ENCODE assay signal across 21 cellular contexts in genomic region chr7:106668853-106669539, GRCh38.
"Had no signal": no experiment of that assay in that cellular context is flagged by ENCODE, and none has a peak within 500 bp of the region (broad histone marks: within the 10 kb centered on the region; RNA-seq: fewer than 3 reads in every experiment).

No MANE protein-coding gene starts in this region.

- H3K9me3 ChIP-seq: colonic mucosa, spleen, thyroid gland had no signal

- H3K27ac ChIP-seq: colonic mucosa, gastroesophageal sphincter, heart left ventricle, spleen, thyroid gland had no signal

- DNase-seq: activated B cell treated with CpG ODN at 0.5 μM for 24 hours; activated CD4-positive, alpha-beta T cell treated with anti-CD3 and anti-CD28 coated beads, Interleukin-2, amount 50 U/mL, for 1 hour; activated CD8-positive, alpha-beta memory T cell treated with anti-CD3 and anti-CD28 coated beads, Interleukin-2, amount 50 U/mL, for 4 hours; activated effector memory CD4-positive, alpha-beta T cell treated with Interleukin-2 at 50 U/mL for 16 hours; activated naive CD4-positive, alpha-beta T cell treated with anti-CD3 and anti-CD28 coated beads, Interleukin-2, amount 10 ng/mL, durations not matched to agents 7 days and 5 days; activated naive CD8-positive, alpha-beta T cell treated with anti-CD3 and anti-CD28 coated beads, Interleukin-2, amount 50 U/mL, for 24 hours; activated T-cell treated with anti-CD3 and anti-CD28 coated beads, Interleukin-2, amount 50 U/mL, for 4 hours; anterior cingulate cortex; colonic mucosa; endodermal cell; heart left ventricle; left ventricle myocardium superior; occipital lobe; posterior cingulate gyrus; retina; spleen; stimulated activated CD8-positive, alpha-beta memory T cell treated with anti-CD3 and anti-CD28 coated beads, Interleukin-4, amount 100 ng/mL, for 48 hours; stimulated activated naive CD4-positive, alpha-beta T cell treated with Interleukin-2 at 50 U/mL for 16 hours; thyroid gland had no signal

- H3K4me3 ChIP-seq: colonic mucosa, gastroesophageal sphincter, heart left ventricle, spleen, thyroid gland had no signal

- H3K4me1 ChIP-seq: colonic mucosa, gastroesophageal sphincter, heart left ventricle, spleen, thyroid gland had no signal

- H3K36me3 ChIP-seq: colonic mucosa, gastroesophageal sphincter, heart left ventricle, spleen, thyroid gland had no signal

- H3K27me3 ChIP-seq: colonic mucosa, gastroesophageal sphincter, heart left ventricle, spleen, thyroid gland had no signal

- ATAC-seq: activated naive CD8-positive, alpha-beta T cell treated with anti-CD3 and anti-CD28 coated beads, Interleukin-2, amount 50 U/mL, for 24 hours; gastroesophageal sphincter; heart left ventricle; left ventricle myocardium superior had no signal

- FAIRE-seq: urothelium cell line had no signal
